In genomic region chr11:12693075-12693473, GRCh38 we compare ENCODE assay signal across 11 cellular contexts. TPM values are rescaled to one million over a fixed set of nuclear protein-coding genes. Genes with fewer than 3 reads are reported as not detected.
DNase-seq lines count a peak whose midpoint lies in the region; ATAC-seq and TF ChIP-seq lines count a peak whose summit lies in the region.
"Had no signal": no experiment of that assay in that cellular context is flagged by ENCODE, and none has a peak within 500 bp of the region (broad histone marks: within the 10 kb centered on the region; RNA-seq: fewer than 3 reads in every experiment).

No MANE protein-coding gene starts in this region.

- H3K27ac ChIP-seq in dorsolateral prefrontal cortex (peak overlapping the region in 38 of 59 donors; percentile 7 to 85 (median 60)), mesenchymal stem cell (ENCODE audit: low read length, poor library complexity, severe bottlenecking) (peak overlapping the region; percentile 99), tibial nerve (peak overlapping the region; percentile 68 to 89 (median 84))

- H3K36me3 ChIP-seq in mesenchymal stem cell (ENCODE audit: control insufficient read depth in 1 of 2, insufficient read depth in 2 of 2, low read depth in 1 of 2, low read length in 2 of 2), result peaks cover 0 to 2% of the 10 kb centered on the region in 2 experiments
- no peaks in the 10 kb centered on the region for H3K36me3 ChIP-seq in tibial nerve

- peak overlapping the region; percentile 67 for H2BK5ac ChIP-seq in mesenchymal stem cell (ENCODE audit: low read depth, low read length, poor library complexity, severe bottlenecking)

- H3K14ac ChIP-seq in mesenchymal stem cell (ENCODE audit: low read length in 2 of 2), result no peak overlapping the region

- WGBS in mesenchymal stem cell, result 28% methylated on average over 5 of the region's 5 CpGs
- WGBS in tibial nerve, 2 donors, result 34 to 40% methylated on average over 5 of the region's 5 CpGs

- TF ChIP-seq EP300 in tibial nerve (IDR thresholded peaks at IDR 0.05), result no peak

- TF ChIP-seq POLR2A in tibial nerve (IDR thresholded peaks at IDR 0.05), result no peak

- H2BK15ac ChIP-seq in mesenchymal stem cell (ENCODE audit: low read depth, poor library complexity, severe bottlenecking), result no peak overlapping the region

- no peak for ATAC-seq in GM18858 (IDR thresholded peaks at IDR 0.05; ENCODE audit: unreplicated experiment)
- ATAC-seq: GM12878, natural killer cell had no signal

- intact Hi-C loops in dorsolateral prefrontal cortex (cut with DNase I), result no loop called here

- no peak overlapping the region for H2AFZ ChIP-seq in mesenchymal stem cell (ENCODE audit: low read depth, low read length)

- DNase-seq in RPMI7951 (ENCODE audit: low read depth) (peak; percentile 39), dorsolateral prefrontal cortex (no peak), mesenchymal stem cell (peak; percentile 84), tibial nerve (ENCODE audit: low spot score in 2 of 2) (no peak), NCI-H526 (lab: John Stamatoyannopoulos, UW) (no peak), HuH-7.5 (ENCODE audit: low spot score) (no peak), NCI-H345 (lab: John Stamatoyannopoulos, UW) (no peak)
- DNase-seq: central memory CD4-positive, alpha-beta T cell; natural killer cell had no signal

- H3K9me3 ChIP-seq in mesenchymal stem cell (ENCODE audit: control insufficient read depth, low read length), result no peaks in the 10 kb centered on the region
- no peaks in the 10 kb centered on the region for H3K9me3 ChIP-seq in tibial nerve

- H2AK5ac ChIP-seq in mesenchymal stem cell (ENCODE audit: low read length, severe bottlenecking), result peak overlapping the region; percentile 54

- H3K4me1 ChIP-seq in mesenchymal stem cell (ENCODE audit: control insufficient read depth, insufficient read depth, low read depth, low read length), result peaks cover 25% of the 10 kb centered on the region
- H3K4me1 ChIP-seq in tibial nerve, result peaks cover 0 to 98% (median 61%) of the 10 kb centered on the region in 4 donors

- no peaks in the 10 kb centered on the region for H3K27me3 ChIP-seq in dorsolateral prefrontal cortex
- H3K27me3 ChIP-seq in mesenchymal stem cell (ENCODE audit: control insufficient read depth in 1 of 2, insufficient read depth in 1 of 2, low read length in 2 of 2), result no peaks in the 10 kb centered on the region
- H3K27me3 ChIP-seq in tibial nerve, result no peaks in the 10 kb centered on the region

- H3K23ac ChIP-seq in mesenchymal stem cell (ENCODE audit: low read length in 2 of 2), result no peak overlapping the region

- peak overlapping the region; percentile 69 to 97 for H3K18ac ChIP-seq in mesenchymal stem cell (ENCODE audit: low read depth in 1 of 2, low read length in 2 of 2)

- TF ChIP-seq CTCF in dorsolateral prefrontal cortex (IDR thresholded peaks at IDR 0.05 in 54 of 56, conservative IDR thresholded peaks at IDR 0.05 in 2 of 56; ENCODE audit: low read depth in 1 of 56, partially characterized antibody in 56 of 56) (no peak), tibial nerve (IDR thresholded peaks at IDR 0.05) (no peak)

- peak overlapping the region; percentile 93 for H4K8ac ChIP-seq in mesenchymal stem cell (ENCODE audit: low read length)

- peak overlapping the region; percentile 42 to 98 for H2BK12ac ChIP-seq in mesenchymal stem cell (ENCODE audit: low read length in 2 of 2)

- H3K9ac ChIP-seq in mesenchymal stem cell (ENCODE audit: low read length), result peak overlapping the region; percentile 91

- peak overlapping the region; percentile 96 for H2BK120ac ChIP-seq in mesenchymal stem cell (ENCODE audit: low read depth, low read length)

- peak overlapping the region; percentile 32 to 84 for H3K4ac ChIP-seq in mesenchymal stem cell (ENCODE audit: low read depth in 1 of 2, low read length in 2 of 2)

- peak overlapping the region; percentile 99 for H4K91ac ChIP-seq in mesenchymal stem cell (ENCODE audit: low read length)

- peak overlapping the region in 9 of 59 donors; percentile 1 to 47 (median 26) for H3K4me3 ChIP-seq in dorsolateral prefrontal cortex
- H3K4me3 ChIP-seq in mesenchymal stem cell (ENCODE audit: insufficient read depth in 1 of 2, low read depth in 1 of 2, low read length in 2 of 2), result peak overlapping the region in 1 of 2 experiments; percentile 70
- peak overlapping the region in 2 of 4 donors; percentile 10 to 35 for H3K4me3 ChIP-seq in tibial nerve
- H3K4me3 ChIP-seq: GM12878 had no signal

- H3K4me2 ChIP-seq in mesenchymal stem cell (ENCODE audit: low read length, poor library complexity, severe bottlenecking), result peak overlapping the region; percentile 65

- no peaks in the 10 kb centered on the region for H3K79me1 ChIP-seq in mesenchymal stem cell (replicated peaks; ENCODE audit: low read length, poor library complexity, severe bottlenecking)

RNA-seq across cellular contexts. Expression of gene TEAD1, which starts 18.9 kb away (rescaled TPM):
- total RNA-seq in RPMI7951 (2014; rRNA removed; shearing (Covaris generic)), result 51.6 and 53.3 TPM in 2 replicates
- total RNA-seq in dorsolateral prefrontal cortex (100 to 1,000 TPM in 1 of 120 experiments, 10 to 100 TPM in 119; 22.9 to 101 (median 43.9) TPM), tibial nerve (100 to 1,000 TPM; 127 to 165 (median 140) TPM)
- polyA plus RNA-seq in mesenchymal stem cell (2013, experiment 1 of 2), result 60.7 TPM
- 58.9 TPM for polyA plus RNA-seq in mesenchymal stem cell (2013, experiment 2 of 2)
- total RNA-seq: natural killer cell had no signal

Comparison
In these comparisons a context has a peak if more than half of its experiments do, and no peak if none do; other contexts are left out.
1. DNase-seq: peak in RPMI7951 (single experiment) and mesenchymal stem cell (single experiment); none in dorsolateral prefrontal cortex (0 of 10), tibial nerve (0 of 2), NCI-H526 (0 of 2), HuH-7.5 (single experiment) and NCI-H345 (single experiment).
2. Peak in every context shown above with its lines, with median percentiles within 50 percentile points of each other: H3K27ac ChIP-seq.